Comparison of ENCODE assay signal across 9 cellular contexts in the genomic region with DNA sequence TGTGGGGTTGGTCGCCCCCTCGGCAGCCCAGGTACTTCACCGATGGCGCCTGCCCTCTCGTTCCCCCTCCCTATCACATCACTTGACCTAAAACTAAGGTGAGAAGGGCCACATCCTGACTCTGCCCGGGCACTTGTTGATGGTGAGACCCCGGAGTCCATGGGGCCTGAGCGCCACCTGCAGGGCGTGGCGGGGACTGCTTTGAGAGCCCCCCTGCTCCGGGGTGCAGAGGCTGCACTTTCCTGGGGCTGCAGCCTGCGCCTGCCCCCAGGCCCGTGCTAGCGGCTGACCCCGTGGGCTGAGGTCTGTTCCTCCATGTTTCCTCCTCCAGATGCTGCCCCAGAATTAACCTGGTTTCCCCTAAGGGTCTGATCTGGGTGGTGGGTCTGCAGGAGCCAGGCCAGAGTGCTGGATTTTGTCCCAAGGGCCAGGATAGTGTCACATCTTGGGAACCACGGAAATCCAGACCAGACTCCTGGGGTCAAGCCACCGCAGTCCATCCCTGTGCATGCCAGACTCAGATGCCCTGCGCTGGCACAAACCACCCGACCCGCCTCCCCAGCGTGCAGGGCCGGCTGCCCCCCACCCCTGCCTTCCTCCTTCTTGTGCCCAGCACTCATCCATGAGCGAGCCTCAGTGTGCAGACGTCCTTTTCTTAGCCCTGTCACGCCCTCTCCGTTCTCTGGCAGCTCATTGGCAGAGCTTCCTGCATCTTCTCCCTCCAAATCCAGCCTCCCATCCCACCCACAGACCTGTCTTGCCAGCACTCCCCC. TPM values are rescaled to one million over a fixed set of nuclear protein-coding genes. Genes with fewer than 3 reads are reported as not detected.
A peak's percentile ranks its signal among the peaks of the same experiment; 100 is the strongest.
DNase-seq lines count a peak whose midpoint lies in the region; ATAC-seq and TF ChIP-seq lines count a peak whose summit lies in the region.
"Had no signal": no experiment of that assay in that cellular context is flagged by ENCODE, and none has a peak within 500 bp of the region (broad histone marks: within the 10 kb centered on the region; RNA-seq: fewer than 3 reads in every experiment).

No MANE protein-coding gene starts in this region.

- POLR2A ChIA-PET in activated CD4-positive, alpha-beta T cell treated with anti-CD3 and anti-CD28 coated beads, Interleukin-2, amount 10 ng/mL, durations not matched to agents 7 days and 5 days (lab: Charles Lee), result no interaction called here
- POLR2A ChIA-PET in naive thymus-derived CD8-positive, alpha-beta T cell (lab: Charles Lee), result no interaction called here

- H4K20me1 ChIP-seq in MM.1S (ENCODE audit: insufficient read depth, low read length), result no peaks in the 10 kb centered on the region

- H3K9me2 ChIP-seq in MM.1S (replicated peaks; ENCODE audit: insufficient read depth, low read length), result no peaks in the 10 kb centered on the region

- H3K9ac ChIP-seq in MM.1S (ENCODE audit: low read length) (no peak overlapping the region), colonic mucosa (ENCODE audit: low read depth in 2 of 2, low read length in 2 of 2) (no peak overlapping the region)

- H3K4me1 ChIP-seq in MM.1S (ENCODE audit: low read length) (peaks cover 6% of the 10 kb centered on the region), colonic mucosa (peaks cover 13% of the 10 kb centered on the region)

- peaks cover 34% of the 10 kb centered on the region for H3K4me1 Mint-ChIP-seq in activated CD4-positive, alpha-beta T cell treated with anti-CD3 and anti-CD28 coated beads, Interleukin-2, amount 10 ng/mL, durations not matched to agents 7 days and 5 days
- peaks cover 6 to 42% (median 37%) of the 10 kb centered on the region in 4 donors for H3K4me1 Mint-ChIP-seq in naive thymus-derived CD8-positive, alpha-beta T cell

- H3F3A ChIP-seq in MM.1S (ENCODE audit: insufficient read depth, low read length), result peaks cover 9% of the 10 kb centered on the region

- H2AFZ ChIP-seq in MM.1S (ENCODE audit: low read length), result no peak overlapping the region

- TF ChIP-seq CTCF in MM.1S (IDR thresholded peaks at IDR 0.05; ENCODE audit: low read length), result peak; percentile 71
- TF ChIP-seq CTCF in colonic mucosa (IDR thresholded peaks at IDR 0.05), result peak; percentile 68

- ATAC-seq in naive thymus-derived CD8-positive, alpha-beta T cell, result no peak
- no peak for ATAC-seq in GM18511 (IDR thresholded peaks at IDR 0.05; ENCODE audit: unreplicated experiment)

- H3K79me2 ChIP-seq in MM.1S (ENCODE audit: low read length), result peaks cover 51% of the 10 kb centered on the region

- no peaks in the 10 kb centered on the region for H3K36me3 ChIP-seq in MM.1S (replicated peaks; ENCODE audit: insufficient read depth, low read length)
- H3K36me3 ChIP-seq in colonic mucosa, result no peaks in the 10 kb centered on the region

- peaks cover 17% of the 10 kb centered on the region for H3K36me3 Mint-ChIP-seq in activated CD4-positive, alpha-beta T cell treated with anti-CD3 and anti-CD28 coated beads, Interleukin-2, amount 10 ng/mL, durations not matched to agents 7 days and 5 days (ENCODE audit: low read depth)
- H3K36me3 Mint-ChIP-seq in naive thymus-derived CD8-positive, alpha-beta T cell, result no peaks in the 10 kb centered on the region

- H3K27ac ChIP-seq in MM.1S (ENCODE audit: low read length), result no peak overlapping the region
- no peak overlapping the region for H3K27ac ChIP-seq in colonic mucosa
- no peak overlapping the region for H3K27ac ChIP-seq in substantia nigra (ENCODE audit: low read depth, low read length, poor library complexity, severe bottlenecking)
- H3K27ac ChIP-seq: epithelial cell of prostate had no signal

- DNase-seq in DMS 273 (lab: John Stamatoyannopoulos, UW; ENCODE audit: unreplicated experiment) (peak; percentile 84), DMS 273 treated with DMSO at 0.1 percent for 48 hours (lab: John Stamatoyannopoulos, UW) (no peak), MM.1S (peak; percentile 45), colonic mucosa (no peak), substantia nigra (lab: John Stamatoyannopoulos, UW) (peak in 35 of 49 donors; percentile 6 to 67 (median 32))
- DNase-seq in activated CD4-positive, alpha-beta T cell treated with anti-CD3 and anti-CD28 coated beads, Interleukin-2, amount 10 ng/mL, durations not matched to agents 7 days and 5 days, result peak; percentile 58
- DNase-seq in naive thymus-derived CD8-positive, alpha-beta T cell, result peak; percentile 44 to 76 (median 64)

- H3K4me3 Mint-ChIP-seq in activated CD4-positive, alpha-beta T cell treated with anti-CD3 and anti-CD28 coated beads, Interleukin-2, amount 10 ng/mL, durations not matched to agents 7 days and 5 days, result peak overlapping the region; percentile 27
- peak overlapping the region in 3 of 10 donors; percentile 18 to 74 (median 68) for H3K4me3 Mint-ChIP-seq in naive thymus-derived CD8-positive, alpha-beta T cell

- H3K9me3 ChIP-seq in MM.1S (replicated peaks; ENCODE audit: insufficient read depth, low read length), result no peaks in the 10 kb centered on the region
- no peaks in the 10 kb centered on the region for H3K9me3 ChIP-seq in colonic mucosa

- no peaks in the 10 kb centered on the region for H3K9me3 Mint-ChIP-seq in activated CD4-positive, alpha-beta T cell treated with anti-CD3 and anti-CD28 coated beads, Interleukin-2, amount 10 ng/mL, durations not matched to agents 7 days and 5 days
- no peaks in the 10 kb centered on the region for H3K9me3 Mint-ChIP-seq in naive thymus-derived CD8-positive, alpha-beta T cell

- peak overlapping the region; percentile 62 for H3K27ac Mint-ChIP-seq in activated CD4-positive, alpha-beta T cell treated with anti-CD3 and anti-CD28 coated beads, Interleukin-2, amount 10 ng/mL, durations not matched to agents 7 days and 5 days
- peak overlapping the region in 6 of 10 donors; percentile 49 to 84 (median 59) for H3K27ac Mint-ChIP-seq in naive thymus-derived CD8-positive, alpha-beta T cell

- no peaks in the 10 kb centered on the region for H3K27me3 Mint-ChIP-seq in activated CD4-positive, alpha-beta T cell treated with anti-CD3 and anti-CD28 coated beads, Interleukin-2, amount 10 ng/mL, durations not matched to agents 7 days and 5 days
- no peaks in the 10 kb centered on the region for H3K27me3 Mint-ChIP-seq in naive thymus-derived CD8-positive, alpha-beta T cell

- no peak overlapping the region for H3K4me2 ChIP-seq in MM.1S (ENCODE audit: low read depth, low read length)

- intact Hi-C loops in colonic mucosa (cut with DNase I), result loop anchor here (2.0 kb wide), 1 partner anchor 99 kb away; no protein-coding TSS in a partner anchor

- no peak overlapping the region for H3K4me3 ChIP-seq in MM.1S (ENCODE audit: low read length)
- no peak overlapping the region for H3K4me3 ChIP-seq in colonic mucosa

- H3K27me3 ChIP-seq in MM.1S (replicated peaks; ENCODE audit: insufficient read depth, low read length) (no peaks in the 10 kb centered on the region), colonic mucosa (no peaks in the 10 kb centered on the region)

- CTCF ChIA-PET in activated CD4-positive, alpha-beta T cell treated with anti-CD3 and anti-CD28 coated beads, Interleukin-2, amount 10 ng/mL, durations not matched to agents 7 days and 5 days (lab: Charles Lee), result interaction anchor here (0.8 to 1.4 kb wide), 2 partner anchors 19 to 243 kb away, joined by 3 read pairs; no protein-coding TSS in a partner anchor

RNA-seq across cellular contexts. Expression of a gene that starts 2.7 kb away (rescaled TPM):
- 10 to 100 TPM; 30.7 to 39.0 TPM for total RNA-seq in activated CD4-positive, alpha-beta T cell treated with anti-CD3 and anti-CD28 coated beads, Interleukin-2, amount 10 ng/mL, durations not matched to agents 7 days and 5 days
- 10 to 100 TPM; 22.4 to 58.2 TPM for total RNA-seq in colonic mucosa
- 10 to 100 TPM; 50.8 to 53.3 TPM for total RNA-seq in naive thymus-derived CD8-positive, alpha-beta T cell
- polyA plus RNA-seq in naive thymus-derived CD8-positive, alpha-beta T cell, result 100 to 1,000 TPM in 2 of 3 donors, 10 to 100 TPM in 1; 85.2 to 135 (median 107) TPM

RNA-seq across cellular contexts. Expression of a gene that starts 3.0 kb away (rescaled TPM):
- total RNA-seq in activated CD4-positive, alpha-beta T cell treated with anti-CD3 and anti-CD28 coated beads, Interleukin-2, amount 10 ng/mL, durations not matched to agents 7 days and 5 days, result 10 to 100 TPM; 54.5 to 63.2 TPM
- total RNA-seq in colonic mucosa, result 10 to 100 TPM; 29.3 to 46.7 TPM
- total RNA-seq in naive thymus-derived CD8-positive, alpha-beta T cell, result 100 to 1,000 TPM; 122 to 136 TPM
- 1 to 10 TPM; 2.7 to 2.8 (median 2.8) TPM for polyA plus RNA-seq in naive thymus-derived CD8-positive, alpha-beta T cell

RNA-seq across cellular contexts. Expression of a gene that starts 19.1 kb away (rescaled TPM):
- total RNA-seq in activated CD4-positive, alpha-beta T cell treated with anti-CD3 and anti-CD28 coated beads, Interleukin-2, amount 10 ng/mL, durations not matched to agents 7 days and 5 days, result 10 to 100 TPM; 13.6 to 19.5 TPM
- 10 to 100 TPM in 1 of 2 donors, 1 to 10 TPM in 1; 4.3 to 15.0 TPM for total RNA-seq in colonic mucosa
- 10 to 100 TPM; 10.3 to 12.0 TPM for total RNA-seq in naive thymus-derived CD8-positive, alpha-beta T cell
- polyA plus RNA-seq in naive thymus-derived CD8-positive, alpha-beta T cell, result 1 to 10 TPM; 1.1 to 4.4 (median 4.2) TPM

RNA-seq across cellular contexts. Expression of a gene that starts 53.3 kb away (rescaled TPM):
- total RNA-seq in activated CD4-positive, alpha-beta T cell treated with anti-CD3 and anti-CD28 coated beads, Interleukin-2, amount 10 ng/mL, durations not matched to agents 7 days and 5 days, result 100 to 1,000 TPM in 1 of 2 experiments, 10 to 100 TPM in 1; 94.4 to 109 TPM
- 100 to 1,000 TPM in 1 of 2 donors, 10 to 100 TPM in 1; 67.5 to 139 TPM for total RNA-seq in colonic mucosa
- total RNA-seq in naive thymus-derived CD8-positive, alpha-beta T cell, result 10 to 100 TPM; 59.3 to 60.9 TPM
- polyA plus RNA-seq in naive thymus-derived CD8-positive, alpha-beta T cell, result 10 to 100 TPM; 32.6 to 53.8 (median 39.7) TPM

Comparison
In these comparisons a context has a peak if more than half of its experiments do, and no peak if none do; other contexts are left out.
1. DNase-seq: peak in DMS 273 (single experiment), MM.1S (single experiment), activated CD4-positive, alpha-beta T cell treated with anti-CD3 and anti-CD28 coated beads, Interleukin-2, amount 10 ng/mL, durations not matched to agents 7 days and 5 days (single experiment), naive thymus-derived CD8-positive, alpha-beta T cell (10 of 10) and substantia nigra (35 of 49); none in DMS 273 treated with DMSO at 0.1 percent for 48 hours (single experiment) and colonic mucosa (single experiment).